ENCODE assay signal across 8 cellular contexts in the genomic region with DNA sequence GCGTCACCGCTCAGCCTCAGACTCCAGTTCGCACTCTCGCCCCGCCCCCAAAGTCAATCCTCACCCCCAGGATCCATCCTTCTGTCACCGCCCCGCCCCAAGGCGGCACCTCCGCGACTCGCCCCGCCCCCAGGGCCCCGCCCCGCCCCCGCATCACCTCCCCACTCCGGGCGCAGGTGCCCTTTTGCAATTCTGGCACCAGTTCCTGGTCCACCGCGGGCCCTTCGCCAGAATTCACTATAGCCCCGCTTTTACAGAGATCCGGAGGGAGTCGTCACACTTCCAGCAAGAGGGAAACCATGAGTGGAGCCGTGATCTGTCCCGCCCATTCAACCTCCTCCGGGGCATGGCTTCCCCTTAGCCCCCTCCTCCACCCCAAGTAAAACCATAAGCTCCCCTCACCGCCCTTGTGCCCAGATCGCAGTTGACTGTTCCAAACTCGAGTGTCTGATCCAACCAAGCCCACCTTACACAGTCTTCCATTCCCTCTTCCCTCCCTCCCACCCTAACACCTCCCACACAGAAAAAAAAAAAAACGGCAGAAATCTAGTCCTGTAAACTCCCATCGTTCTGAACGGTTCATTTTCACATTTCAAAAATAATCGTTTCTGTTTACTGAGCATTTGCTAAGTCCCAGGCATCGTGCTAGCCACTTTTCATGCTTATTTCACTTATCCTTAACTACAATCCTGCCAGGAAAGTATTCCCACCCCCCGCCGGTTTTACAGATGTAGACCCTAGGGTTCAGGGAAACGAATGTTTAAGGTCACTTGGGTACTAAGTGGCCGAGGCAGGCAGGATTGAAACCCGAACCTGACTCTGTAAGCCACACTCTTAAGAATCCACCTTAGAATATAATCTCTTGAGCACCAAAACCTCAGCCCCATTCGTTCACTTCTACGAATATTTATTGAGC. TPM values are rescaled to one million over a fixed set of nuclear protein-coding genes. Genes with fewer than 3 reads are reported as not detected.
A peak's percentile ranks its signal among the peaks of the same experiment; 100 is the strongest.
DNase-seq lines count a peak whose midpoint lies in the region; ATAC-seq and TF ChIP-seq lines count a peak whose summit lies in the region.

No MANE protein-coding gene starts in this region.

- no peaks in the 10 kb centered on the region for H3K9me3 Mint-ChIP-seq in activated CD4-positive, alpha-beta T cell treated with anti-CD3 and anti-CD28 coated beads, Interleukin-2, amount 10 ng/mL, durations not matched to agents 7 days and 5 days
- H3K9me3 Mint-ChIP-seq in nephron progenitor cell: no peaks in the 10 kb centered on the region

- peaks cover 7% of the 10 kb centered on the region; the same call in 1 of the 2 replicates for H3F3A ChIP-seq in DOHH2 (ENCODE audit: control insufficient read depth, insufficient read depth)

- H3K27ac ChIP-seq in DOHH2 (ENCODE audit: low read depth, low read length) (peak overlapping the region; percentile 43), HUES48 (ENCODE audit: low read depth, low read length) (peak overlapping the region; percentile 61), esophagus squamous epithelium (peak overlapping the region; percentile 96 to 100 (median 97))

- CTCF ChIA-PET in activated CD4-positive, alpha-beta T cell treated with anti-CD3 and anti-CD28 coated beads, Interleukin-2, amount 10 ng/mL, durations not matched to agents 7 days and 5 days (lab: Charles Lee): no interaction called here

- H3K4me1 ChIP-seq in DOHH2 (ENCODE audit: control insufficient read depth, low read length): peaks cover 28% of the 10 kb centered on the region
- H3K4me1 ChIP-seq in HUES48 (ENCODE audit: control insufficient read depth, insufficient read depth, low read length): peaks cover 18% of the 10 kb centered on the region
- peaks cover 15 to 47% (median 24%) of the 10 kb centered on the region in 3 donors for H3K4me1 ChIP-seq in esophagus squamous epithelium

- TF ChIP-seq CTCF in DOHH2 (IDR thresholded peaks at IDR 0.05; ENCODE audit: low read depth, low read length, poor library complexity, severe bottlenecking) (no peak), esophagus squamous epithelium (IDR thresholded peaks at IDR 0.05) (no peak), nephron progenitor cell (IDR thresholded peaks at IDR 0.05) (no peak), GM13977 (IDR thresholded peaks at IDR 0.05; ENCODE audit: extremely low read depth, insufficient read depth, missing control alignments) (no peak)

- intact Hi-C loops in esophagus squamous epithelium (cut with DNase I): no loop called here

- H3K79me2 ChIP-seq in DOHH2 (ENCODE audit: control insufficient read depth, low read length): peaks cover 28% of the 10 kb centered on the region

- no peaks in the 10 kb centered on the region for H4K20me1 ChIP-seq in DOHH2 (ENCODE audit: control insufficient read depth, insufficient read depth, low read depth, low read length)

- H3K36me3 Mint-ChIP-seq in activated CD4-positive, alpha-beta T cell treated with anti-CD3 and anti-CD28 coated beads, Interleukin-2, amount 10 ng/mL, durations not matched to agents 7 days and 5 days (ENCODE audit: low read depth): peaks cover 2% of the 10 kb centered on the region
- peaks cover 7% of the 10 kb centered on the region for H3K36me3 Mint-ChIP-seq in nephron progenitor cell (ENCODE audit: low read depth)

- H3K27me3 ChIP-seq in DOHH2 (ENCODE audit: control insufficient read depth, low read length) (no peaks in the 10 kb centered on the region), HUES48 (ENCODE audit: control insufficient read depth, insufficient read depth, low read length) (no peaks in the 10 kb centered on the region), esophagus squamous epithelium (no peaks in the 10 kb centered on the region)

- peaks cover 59% of the 10 kb centered on the region for H3K4me1 Mint-ChIP-seq in activated CD4-positive, alpha-beta T cell treated with anti-CD3 and anti-CD28 coated beads, Interleukin-2, amount 10 ng/mL, durations not matched to agents 7 days and 5 days
- peaks cover 67% of the 10 kb centered on the region for H3K4me1 Mint-ChIP-seq in nephron progenitor cell

- POLR2A ChIA-PET in activated CD4-positive, alpha-beta T cell treated with anti-CD3 and anti-CD28 coated beads, Interleukin-2, amount 10 ng/mL, durations not matched to agents 7 days and 5 days (lab: Charles Lee): no interaction called here

- peak overlapping the region; percentile 88 for H3K4me3 Mint-ChIP-seq in activated CD4-positive, alpha-beta T cell treated with anti-CD3 and anti-CD28 coated beads, Interleukin-2, amount 10 ng/mL, durations not matched to agents 7 days and 5 days
- H3K4me3 Mint-ChIP-seq in nephron progenitor cell: peak overlapping the region; percentile 92

- TF ChIP-seq POLR2A in esophagus squamous epithelium (IDR thresholded peaks at IDR 0.05): peak in 1 of 4 donors; percentile 44

- in situ Hi-C loops in GM13977 (cut with MboI; ENCODE audit: low pct_unique_long_range_greater_than_20kb, low sequenced_read_pairs, unreplicated experiment): no loop called here

- H3K9me3 ChIP-seq in DOHH2 (ENCODE audit: control insufficient read depth, insufficient read depth, low read length) (no peaks in the 10 kb centered on the region), HUES48 (ENCODE audit: control insufficient read depth, insufficient read depth, low read length) (no peaks in the 10 kb centered on the region), esophagus squamous epithelium (no peaks in the 10 kb centered on the region)

- no peak overlapping the region; the same call in 1 of the 2 replicates for H3K9ac ChIP-seq in HUES48 (ENCODE audit: low read depth, low read length)

- H3K4me2 ChIP-seq in DOHH2 (ENCODE audit: low read length): peak overlapping the region; percentile 67

- H3K36me3 ChIP-seq in DOHH2 (ENCODE audit: control insufficient read depth, low read length): no peaks in the 10 kb centered on the region
- H3K36me3 ChIP-seq in HUES48 (ENCODE audit: control insufficient read depth, insufficient read depth, low read length): peaks cover 6% of the 10 kb centered on the region; the same call in 1 of the 2 replicates
- peaks cover 0 to 11% (median 0%) of the 10 kb centered on the region in 3 donors for H3K36me3 ChIP-seq in esophagus squamous epithelium

- H3K27ac Mint-ChIP-seq in activated CD4-positive, alpha-beta T cell treated with anti-CD3 and anti-CD28 coated beads, Interleukin-2, amount 10 ng/mL, durations not matched to agents 7 days and 5 days: peak overlapping the region; percentile 98
- peak overlapping the region; percentile 100 for H3K27ac Mint-ChIP-seq in nephron progenitor cell

- DNase-seq in activated CD4-positive, alpha-beta T cell treated with anti-CD3 and anti-CD28 coated beads, Interleukin-2, amount 10 ng/mL, durations not matched to agents 7 days and 5 days: no peak
- no peak for DNase-seq in esophagus squamous epithelium (lab: John Stamatoyannopoulos, UW)
- DNase-seq in nephron progenitor cell: peak; percentile 26
- no peak for DNase-seq in T1000 (lab: John Stamatoyannopoulos, UW)
- DNase-seq in GM13977 (ENCODE audit: low spot score): no peak

- peak overlapping the region; percentile 80 for H3K4me3 ChIP-seq in DOHH2 (ENCODE audit: low read length)
- peak overlapping the region; percentile 85 for H3K4me3 ChIP-seq in HUES48 (ENCODE audit: low read depth, low read length)
- peak overlapping the region; percentile 45 to 78 (median 73) for H3K4me3 ChIP-seq in esophagus squamous epithelium

- H3K27me3 Mint-ChIP-seq in activated CD4-positive, alpha-beta T cell treated with anti-CD3 and anti-CD28 coated beads, Interleukin-2, amount 10 ng/mL, durations not matched to agents 7 days and 5 days: no peaks in the 10 kb centered on the region
- peaks cover 5% of the 10 kb centered on the region for H3K27me3 Mint-ChIP-seq in nephron progenitor cell (ENCODE audit: low read depth, poor library complexity)

- peak; percentile 38 for ATAC-seq in GM19463 (IDR thresholded peaks at IDR 0.05; ENCODE audit: unreplicated experiment)

- H3K9me2 ChIP-seq in DOHH2 (replicated peaks; ENCODE audit: control insufficient read depth, low read length): no peaks in the 10 kb centered on the region

- 2 to 5% methylated on average over 17 to 20 of the region's 41 CpGs for WGBS in esophagus squamous epithelium, 2 donors

RNA-seq across cellular contexts. Expression of gene CASP9, which starts 1.3 kb away (rescaled TPM):
- 10 to 100 TPM; 11.3 to 13.4 TPM for total RNA-seq in activated CD4-positive, alpha-beta T cell treated with anti-CD3 and anti-CD28 coated beads, Interleukin-2, amount 10 ng/mL, durations not matched to agents 7 days and 5 days
- total RNA-seq in esophagus squamous epithelium: 10 to 100 TPM in 3 of 4 donors, 1 to 10 TPM in 1; 8.8 to 22.6 (median 15.5) TPM

RNA-seq across cellular contexts. Expression of gene DNAJC16, which starts 1.3 kb away (rescaled TPM):
- total RNA-seq in activated CD4-positive, alpha-beta T cell treated with anti-CD3 and anti-CD28 coated beads, Interleukin-2, amount 10 ng/mL, durations not matched to agents 7 days and 5 days: 10 to 100 TPM; 18.8 to 19.6 TPM
- 10 to 100 TPM in 3 of 4 donors, 1 to 10 TPM in 1; 10.0 to 20.9 (median 14.2) TPM for total RNA-seq in esophagus squamous epithelium

RNA-seq across cellular contexts. Expression of gene CELA2B, which starts 49.4 kb away (rescaled TPM):
- total RNA-seq in activated CD4-positive, alpha-beta T cell treated with anti-CD3 and anti-CD28 coated beads, Interleukin-2, amount 10 ng/mL, durations not matched to agents 7 days and 5 days: not detected
- not detected for total RNA-seq in esophagus squamous epithelium

RNA-seq across cellular contexts. Expression of gene AGMAT, which starts 59.5 kb away (rescaled TPM):
- 10 to 100 TPM; 17.0 to 17.6 TPM for total RNA-seq in activated CD4-positive, alpha-beta T cell treated with anti-CD3 and anti-CD28 coated beads, Interleukin-2, amount 10 ng/mL, durations not matched to agents 7 days and 5 days
- 1 to 10 TPM in 1 of 4 donors, under 1 TPM in 3; 0.27 to 1.7 (median 0.59) TPM for total RNA-seq in esophagus squamous epithelium

Comparison
In these comparisons a context has a peak if more than half of its experiments do, and no peak if none do; other contexts are left out.
1. H3K27ac ChIP-seq: peak in every context shown above with its lines; median percentile 97 in esophagus squamous epithelium; 61 in HUES48; 43 in DOHH2.